ENCODE assay signal across 10 cellular contexts in genomic region chr6:18269253-18269652, GRCh38. TPM values are rescaled to one million over a fixed set of nuclear protein-coding genes. Genes with fewer than 3 reads are reported as not detected.
DNase-seq lines count a peak whose midpoint lies in the region; ATAC-seq and TF ChIP-seq lines count a peak whose summit lies in the region.
"Had no signal": no experiment of that assay in that cellular context is flagged by ENCODE, and none has a peak within 500 bp of the region (broad histone marks: within the 10 kb centered on the region; RNA-seq: fewer than 3 reads in every experiment).

No MANE protein-coding gene starts in this region.

- no peaks in the 10 kb centered on the region for H3K9me3 Mint-ChIP-seq in nephron progenitor cell
- H3K9me3 Mint-ChIP-seq in osteocyte (ENCODE audit: unreplicated experiment), result no peaks in the 10 kb centered on the region

- no peak overlapping the region for H3K27ac ChIP-seq in dorsolateral prefrontal cortex

- H3K27ac Mint-ChIP-seq in nephron progenitor cell, result no peak overlapping the region
- no peak overlapping the region for H3K27ac Mint-ChIP-seq in osteocyte (ENCODE audit: unreplicated experiment)

- intact Hi-C loops in dorsolateral prefrontal cortex (cut with DNase I), result loop anchor here (10.0 kb wide), 1 partner anchor 284 kb away; the partner anchor contains the start of gene KIF13A (in 2 of the 2)

- no peak overlapping the region for H3K4me3 Mint-ChIP-seq in nephron progenitor cell
- H3K4me3 Mint-ChIP-seq in osteocyte (ENCODE audit: unreplicated experiment), result no peak overlapping the region

- DNase-seq in AG08396 (ENCODE audit: low spot score) (peak; percentile 32), amniotic epithelial cell (ENCODE audit: low read depth) (peak; percentile 32), NCI-H1105 treated with DMSO at 0.1 percent for 48 hours (lab: John Stamatoyannopoulos, UW) (no peak), dorsolateral prefrontal cortex (no peak), nephron progenitor cell (no peak), osteocyte (ENCODE audit: extremely low spot score, unreplicated experiment) (no peak)
- DNase-seq in Jurkat, Clone E6-1 (ENCODE audit: low read depth, low spot score), result peak; percentile 82
- DNase-seq: activated effector memory CD4-positive, alpha-beta T cell treated with anti-CD3 and anti-CD28 coated beads, Interleukin-2, amount 50 U/mL, for 16 hours; NCI-H1092 treated with DMSO at 0.1 percent for 48 hours had no signal

- H3K4me1 Mint-ChIP-seq in nephron progenitor cell (peaks cover 11% of the 10 kb centered on the region), osteocyte (ENCODE audit: unreplicated experiment) (peaks cover 9% of the 10 kb centered on the region)

- H3K27me3 Mint-ChIP-seq in nephron progenitor cell (ENCODE audit: low read depth, poor library complexity) (peaks cover 14% of the 10 kb centered on the region), osteocyte (ENCODE audit: unreplicated experiment) (no peaks in the 10 kb centered on the region)

- peak; percentile 47 for ATAC-seq in GM18858 (IDR thresholded peaks at IDR 0.05; ENCODE audit: unreplicated experiment)

- no peak overlapping the region for H3K4me3 ChIP-seq in Jurkat, Clone E6-1 (ENCODE audit: low read length)
- H3K4me3 ChIP-seq in dorsolateral prefrontal cortex, result no peak overlapping the region

- H3K27me3 ChIP-seq in dorsolateral prefrontal cortex, result peaks cover 0 to 4% (median 0%) of the 10 kb centered on the region in 45 donors

- H3K36me3 Mint-ChIP-seq in nephron progenitor cell (ENCODE audit: low read depth) (no peaks in the 10 kb centered on the region), osteocyte (ENCODE audit: unreplicated experiment) (no peaks in the 10 kb centered on the region)

- TF ChIP-seq CTCF in dorsolateral prefrontal cortex (IDR thresholded peaks at IDR 0.05 in 54 of 56, conservative IDR thresholded peaks at IDR 0.05 in 2 of 56; ENCODE audit: low read depth in 1 of 56, partially characterized antibody in 56 of 56) (no peak), nephron progenitor cell (IDR thresholded peaks at IDR 0.05) (no peak), osteocyte (IDR thresholded peaks at IDR 0.05) (no peak)

RNA-seq across cellular contexts. Expression of gene DEK, which starts 4.9 kb away (rescaled TPM):
- 152 TPM for polyA plus RNA-seq in Jurkat, Clone E6-1 (2012; ENCODE audit: insufficient read depth, insufficient read length)
- total RNA-seq in dorsolateral prefrontal cortex (10 to 100 TPM; 37.6 to 70.7 (median 50.7) TPM), osteocyte (62.1 and 65.5 TPM in 2 replicates)

Comparison
In these comparisons a context has a peak if more than half of its experiments do, and no peak if none do; other contexts are left out.
1. DNase-seq: peak in AG08396 (single experiment), Jurkat, Clone E6-1 (single experiment) and amniotic epithelial cell (single experiment); none in NCI-H1105 treated with DMSO at 0.1 percent for 48 hours (single experiment), dorsolateral prefrontal cortex (0 of 10), nephron progenitor cell (single experiment) and osteocyte (single experiment).